9 cellular contexts compared by ENCODE assay signal in genomic region chr4:184282895-184283654, GRCh38.
A peak's percentile ranks its signal among the peaks of the same experiment; 100 is the strongest.
DNase-seq lines count a peak whose midpoint lies in the region; ATAC-seq, FAIRE-seq and TF ChIP-seq lines count a peak whose summit lies in the region.
"Had no signal": no experiment of that assay in that cellular context is flagged by ENCODE, and none has a peak within 500 bp of the region (broad histone marks: within the 10 kb centered on the region; RNA-seq: fewer than 3 reads in every experiment).

No MANE protein-coding gene starts in this region.

- FAIRE-seq in GM19239 (lab: Jason Lieb, UNC) = peak; percentile 99
- FAIRE-seq: bronchial epithelial cell had no signal

- H3K27ac Mint-ChIP-seq in activated naive CD4-positive, alpha-beta T cell treated with anti-CD3 and anti-CD28 coated beads, Interleukin-2, amount 10 ng/mL, durations not matched to agents 7 days and 5 days = peak overlapping the region; percentile 76

- peaks cover 2% of the 10 kb centered on the region for H3K9me3 Mint-ChIP-seq in activated naive CD4-positive, alpha-beta T cell treated with anti-CD3 and anti-CD28 coated beads, Interleukin-2, amount 10 ng/mL, durations not matched to agents 7 days and 5 days

- TF ChIP-seq POLR2A in tibial nerve (IDR thresholded peaks at IDR 0.05) (no peak), body of pancreas (IDR thresholded peaks at IDR 0.05) (no peak)

- WGBS in tibial nerve, 2 donors = 87 to 88% methylated on average over 9 of the region's 9 CpGs
- WGBS in body of pancreas, 2 donors = 78 to 85% methylated on average over 9 of the region's 9 CpGs

- no peak overlapping the region for H3K4me3 Mint-ChIP-seq in activated naive CD4-positive, alpha-beta T cell treated with anti-CD3 and anti-CD28 coated beads, Interleukin-2, amount 10 ng/mL, durations not matched to agents 7 days and 5 days

- no peaks in the 10 kb centered on the region for H3K27me3 Mint-ChIP-seq in activated naive CD4-positive, alpha-beta T cell treated with anti-CD3 and anti-CD28 coated beads, Interleukin-2, amount 10 ng/mL, durations not matched to agents 7 days and 5 days

- H3K9me3 ChIP-seq in tibial nerve (no peaks in the 10 kb centered on the region), body of pancreas (no peaks in the 10 kb centered on the region)

- intact Hi-C loops in body of pancreas (cut with DNase I) = no loop called here

- no peaks in the 10 kb centered on the region for H3K36me3 ChIP-seq in tibial nerve
- H3K36me3 ChIP-seq in body of pancreas (replicated peaks in 1 of 2; ENCODE audit: insufficient read depth in 1 of 2, low read depth in 2 of 2) = no peaks in the 10 kb centered on the region

- H3K36me3 Mint-ChIP-seq in activated naive CD4-positive, alpha-beta T cell treated with anti-CD3 and anti-CD28 coated beads, Interleukin-2, amount 10 ng/mL, durations not matched to agents 7 days and 5 days = peaks cover 4% of the 10 kb centered on the region

- CTCF ChIA-PET in activated naive CD4-positive, alpha-beta T cell treated with anti-CD3 and anti-CD28 coated beads, Interleukin-2, amount 10 ng/mL, durations not matched to agents 7 days and 5 days (lab: Charles Lee) = interaction anchor here (0.7 to 7.0 kb wide), 8 partner anchors 14 to 1142 kb away, joined by 3 to 115 read pairs (median 3); no protein-coding TSS in a partner anchor

- H3K27me3 ChIP-seq in tibial nerve (no peaks in the 10 kb centered on the region), body of pancreas (no peaks in the 10 kb centered on the region)

- DNase-seq in DMS79 (lab: John Stamatoyannopoulos, UW) = peak; percentile 12
- DNase-seq in GM19239 (ENCODE audit: insufficient read length, low spot score) = no peak
- DNase-seq in activated naive CD4-positive, alpha-beta T cell treated with anti-CD3 and anti-CD28 coated beads, Interleukin-2, amount 10 ng/mL, durations not matched to agents 7 days and 5 days = no peak
- peak in 1 of 2 donors; percentile 1 for DNase-seq in tibial nerve (ENCODE audit: low spot score in 2 of 2)
- no peak for DNase-seq in HUDEP-2 (lab: John Stamatoyannopoulos, UW; ENCODE audit: unreplicated experiment in 76 of 76)
- no peak for DNase-seq in cerebellar cortex (ENCODE audit: low spot score)
- DNase-seq in body of pancreas = no peak

- H3K4me1 Mint-ChIP-seq in activated naive CD4-positive, alpha-beta T cell treated with anti-CD3 and anti-CD28 coated beads, Interleukin-2, amount 10 ng/mL, durations not matched to agents 7 days and 5 days = peaks cover 57% of the 10 kb centered on the region

- TF ChIP-seq CTCF in tibial nerve (IDR thresholded peaks at IDR 0.05) (peak in 1 of 5 experiments; percentile 8), body of pancreas (IDR thresholded peaks at IDR 0.05) (no peak)

- H3K4me3 ChIP-seq in tibial nerve = no peak overlapping the region
- H3K4me3 ChIP-seq in body of pancreas = no peak overlapping the region

- H3K27ac ChIP-seq in tibial nerve (peak overlapping the region in 3 of 4 donors; percentile 17 to 76 (median 67)), body of pancreas (no peak overlapping the region)

- H3K4me1 ChIP-seq in tibial nerve (peaks cover 0 to 52% (median 15%) of the 10 kb centered on the region in 4 donors), body of pancreas (peaks cover 14% of the 10 kb centered on the region)

- peak; percentile 54 for ATAC-seq in HG03196 (IDR thresholded peaks at IDR 0.05; ENCODE audit: unreplicated experiment)
- no peak for ATAC-seq in body of pancreas

- TF ChIP-seq EP300 in tibial nerve (IDR thresholded peaks at IDR 0.05) = no peak

Comparison
In these comparisons a context has a peak if more than half of its experiments do, and no peak if none do; other contexts are left out.
1. H3K27ac ChIP-seq: peak in tibial nerve (3 of 4); none in body of pancreas (0 of 4).